ENCODE assay signal across 11 cellular contexts in the genomic region with DNA sequence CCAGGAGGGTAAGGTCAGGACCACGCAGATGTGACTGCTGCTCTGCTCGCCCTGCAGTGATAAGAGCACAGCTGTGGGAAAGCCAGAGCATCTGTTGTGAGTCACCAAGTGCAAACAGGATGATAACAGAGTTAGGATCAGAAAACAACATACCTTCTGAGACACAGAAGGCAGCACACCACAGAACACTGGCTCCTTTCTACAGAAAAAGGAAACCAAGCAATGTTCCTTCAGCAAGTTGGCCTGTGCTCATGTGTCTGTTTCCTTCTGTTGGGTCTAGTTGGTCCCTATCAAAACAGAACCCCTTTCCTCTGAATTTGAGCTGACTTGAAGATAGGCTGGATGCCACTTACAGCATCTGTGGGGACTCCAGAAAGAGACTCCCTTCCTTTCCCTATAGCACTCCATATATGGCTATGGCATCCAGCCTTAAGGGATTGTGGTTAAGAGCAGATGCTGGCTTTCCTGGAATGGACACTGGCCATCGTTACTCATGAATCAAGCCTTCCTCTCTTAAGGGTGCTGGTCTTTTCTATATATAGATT.
DNase-seq lines count a peak whose midpoint lies in the region; ATAC-seq and TF ChIP-seq lines count a peak whose summit lies in the region.
"Had no signal": no experiment of that assay in that cellular context is flagged by ENCODE, and none has a peak within 500 bp of the region (broad histone marks: within the 10 kb centered on the region; RNA-seq: fewer than 3 reads in every experiment).

No MANE protein-coding gene starts in this region.

- H3K36me3 Mint-ChIP-seq in activated T-cell treated with anti-CD3 and anti-CD28 coated beads, Interleukin-2, amount 50 U/mL, for 72 hours (ENCODE audit: insufficient read depth in 2 of 2), result no peaks in the 10 kb centered on the region
- no peaks in the 10 kb centered on the region for H3K36me3 Mint-ChIP-seq in activated T-cell treated with anti-CD3 and anti-CD28 coated beads, Interleukin-2, amount 50 U/mL, for 24 hours (ENCODE audit: low read depth)

- H3K4me3 Mint-ChIP-seq in activated T-cell treated with anti-CD3 and anti-CD28 coated beads, Interleukin-2, amount 50 U/mL, for 72 hours, result no peak overlapping the region
- H3K4me3 Mint-ChIP-seq in activated T-cell treated with anti-CD3 and anti-CD28 coated beads, Interleukin-2, amount 50 U/mL, for 24 hours, result no peak overlapping the region

- intact Hi-C loops in posterior cingulate gyrus (cut with DNase I), result no loop called here

- ATAC-seq in activated T-cell treated with anti-CD3 and anti-CD28 coated beads, Interleukin-2, amount 50 U/mL, for 72 hours (replicated peaks in 1 of 2), result peak; percentile 80 to 89
- ATAC-seq in stimulated activated naive CD8-positive, alpha-beta T cell treated with anti-CD3 and anti-CD28 coated beads, Interleukin-15, Interleukin-2, amounts not matched to agents 100 U/mL and 50 U/mL, for 24 hours, result peak; percentile 55
- ATAC-seq in GM19452 (IDR thresholded peaks at IDR 0.05; ENCODE audit: unreplicated experiment), result no peak

- TF ChIP-seq CTCF in fibroblast of mammary gland (conservative IDR thresholded peaks at IDR 0.05; ENCODE audit: control insufficient read depth, insufficient read depth, low read depth, low read length), result no peak

- H3K9me3 Mint-ChIP-seq in activated T-cell treated with anti-CD3 and anti-CD28 coated beads, Interleukin-2, amount 50 U/mL, for 72 hours, result peaks cover 0 to 3% of the 10 kb centered on the region in 2 donors
- no peaks in the 10 kb centered on the region for H3K9me3 Mint-ChIP-seq in activated T-cell treated with anti-CD3 and anti-CD28 coated beads, Interleukin-2, amount 50 U/mL, for 24 hours

- H3K27ac Mint-ChIP-seq in activated T-cell treated with anti-CD3 and anti-CD28 coated beads, Interleukin-2, amount 50 U/mL, for 72 hours, result no peak overlapping the region
- H3K27ac Mint-ChIP-seq in activated T-cell treated with anti-CD3 and anti-CD28 coated beads, Interleukin-2, amount 50 U/mL, for 24 hours, result no peak overlapping the region

- peaks cover 35% of the 10 kb centered on the region for H3K4me1 Mint-ChIP-seq in activated T-cell treated with anti-CD3 and anti-CD28 coated beads, Interleukin-2, amount 50 U/mL, for 72 hours (ENCODE audit: low read depth)
- H3K4me1 Mint-ChIP-seq in activated T-cell treated with anti-CD3 and anti-CD28 coated beads, Interleukin-2, amount 50 U/mL, for 24 hours (ENCODE audit: low read depth), result peaks cover 20% of the 10 kb centered on the region

- peak; percentile 5 to 23 for DNase-seq in activated T-cell treated with anti-CD3 and anti-CD28 coated beads, Interleukin-2, amount 50 U/mL, for 72 hours
- DNase-seq in activated T-cell treated with anti-CD3 and anti-CD28 coated beads, Interleukin-2, amount 50 U/mL, for 24 hours, result no peak
- DNase-seq in OCI-M1 (lab: John Stamatoyannopoulos, UW) (peak; percentile 79), fibroblast of mammary gland (ENCODE audit: low read depth) (peak; percentile 91), posterior cingulate gyrus (no peak)
- DNase-seq in stimulated activated naive CD8-positive, alpha-beta T cell treated with anti-CD3 and anti-CD28 coated beads, Interleukin-15, Interleukin-2, amounts not matched to agents 100 U/mL and 50 U/mL, for 24 hours, result no peak
- DNase-seq in activated CD4-positive, alpha-beta T cell treated with anti-CD3 and anti-CD28 coated beads, Interleukin-2, amount 50 U/mL, for 48 hours, result no peak
- DNase-seq: C1 segment of cervical spinal cord, upper lobe of left lung had no signal

- no peaks in the 10 kb centered on the region for H3K27me3 Mint-ChIP-seq in activated T-cell treated with anti-CD3 and anti-CD28 coated beads, Interleukin-2, amount 50 U/mL, for 72 hours (ENCODE audit: low read depth)
- peaks cover 17% of the 10 kb centered on the region for H3K27me3 Mint-ChIP-seq in activated T-cell treated with anti-CD3 and anti-CD28 coated beads, Interleukin-2, amount 50 U/mL, for 24 hours

- no peak overlapping the region for H3K4me3 ChIP-seq in fibroblast of mammary gland (ENCODE audit: control insufficient read depth, low read depth, low read length)
- H3K4me3 ChIP-seq: prostate gland, upper lobe of left lung had no signal

Comparison
In these comparisons a context has a peak if more than half of its experiments do, and no peak if none do; other contexts are left out.
1. DNase-seq: peak in activated T-cell treated with anti-CD3 and anti-CD28 coated beads, Interleukin-2, amount 50 U/mL, for 72 hours (2 of 2), OCI-M1 (single experiment) and fibroblast of mammary gland (single experiment); none in activated T-cell treated with anti-CD3 and anti-CD28 coated beads, Interleukin-2, amount 50 U/mL, for 24 hours (single experiment), stimulated activated naive CD8-positive, alpha-beta T cell treated with anti-CD3 and anti-CD28 coated beads, Interleukin-15, Interleukin-2, amounts not matched to agents 100 U/mL and 50 U/mL, for 24 hours (single experiment), posterior cingulate gyrus (0 of 10) and activated CD4-positive, alpha-beta T cell treated with anti-CD3 and anti-CD28 coated beads, Interleukin-2, amount 50 U/mL, for 48 hours (0 of 2).